1 cellular context compared by ENCODE assay signal in genomic region chr12:45994736-45995135, GRCh38.
TF ChIP-seq lines count a peak whose summit lies in the region.

No MANE protein-coding gene starts in this region.

TF ChIP-seq in GM23338, 12 proteins besides CTCF, POLR2A, EP300 and RAD21 (continued from another document):
- TF ChIP-seq ZNF462 (CRISPR knock-in tag; IDR thresholded peaks at IDR 0.05) = no peak
- TF ChIP-seq NANOG (IDR thresholded peaks at IDR 0.05; ENCODE audit: borderline replicate concordance) = no peak
- TF ChIP-seq STAT1 (IDR thresholded peaks at IDR 0.05; ENCODE audit: unreplicated experiment) = no peak
- TF ChIP-seq REST (IDR thresholded peaks at IDR 0.05; ENCODE audit: unreplicated experiment) = no peak
- no peak for TF ChIP-seq ZNF331 (CRISPR knock-in tag; IDR thresholded peaks at IDR 0.05; ENCODE audit: low read depth)
- no peak for TF ChIP-seq ZNF114 (CRISPR knock-in tag; IDR thresholded peaks at IDR 0.05)
- no peak for TF ChIP-seq JUNB (IDR thresholded peaks at IDR 0.05; ENCODE audit: unreplicated experiment)
